8 cellular contexts compared by ENCODE assay signal in the genomic region with DNA sequence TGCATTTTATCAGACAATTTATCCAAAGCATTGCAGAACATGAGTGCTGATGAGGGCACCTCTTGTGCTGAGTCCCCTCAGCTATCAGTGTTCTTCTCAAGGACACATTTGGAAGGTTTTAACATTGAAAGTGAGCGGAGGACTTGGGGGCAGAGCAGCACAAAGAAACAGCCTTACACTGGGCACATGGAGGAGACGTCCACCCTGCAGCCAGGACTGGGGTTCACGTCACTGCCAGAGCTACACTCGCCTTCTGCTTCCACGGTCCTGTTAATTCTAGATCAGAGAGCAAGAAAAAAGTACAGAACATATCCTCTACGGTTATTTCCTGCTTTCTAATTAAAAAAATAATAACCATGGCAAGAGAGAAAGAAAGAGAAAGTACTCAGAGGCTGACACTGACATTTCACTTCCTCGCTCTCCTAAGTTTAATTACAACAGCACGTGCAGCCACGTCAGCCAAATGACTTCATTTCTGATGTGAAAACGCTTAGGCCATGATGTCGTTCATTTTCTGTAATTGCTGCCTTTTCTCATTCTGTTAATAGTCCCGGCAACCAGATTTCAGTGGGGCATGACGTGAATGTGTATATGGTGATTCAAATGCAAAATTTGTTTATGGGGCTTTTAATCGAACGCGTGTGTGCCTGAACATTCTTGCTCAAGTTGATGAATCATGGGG. TPM values are rescaled to one million over a fixed set of nuclear protein-coding genes. Genes with fewer than 3 reads are reported as not detected.
DNase-seq lines count a peak whose midpoint lies in the region; ATAC-seq, FAIRE-seq and TF ChIP-seq lines count a peak whose summit lies in the region.

No MANE protein-coding gene starts in this region.

- no peak overlapping the region for H3K4me3 Mint-ChIP-seq in type B pancreatic cell

- H3K27me3 ChIP-seq in liver (ENCODE audit: control insufficient read depth in 4 of 4, insufficient read depth in 4 of 4, low read length in 3 of 4) (no peaks in the 10 kb centered on the region), HepG2 (ENCODE audit: control insufficient read depth in 1 of 2, insufficient read depth in 2 of 2, low read length in 2 of 2) (peaks cover 8 to 37% of the 10 kb centered on the region in 2 experiments; a peak in 3 of 5 replicates), duodenal mucosa (ENCODE audit: control insufficient read depth in 1 of 2, insufficient read depth in 2 of 2, low read length in 2 of 2) (no peaks in the 10 kb centered on the region)

- POLR2A ChIA-PET in HepG2 (lab: Yijun Ruan, JAX): interaction anchor here (1.0 kb wide), 1 partner anchor 482 kb away, joined by 3 read pairs; no protein-coding TSS in a partner anchor
- POLR2A ChIA-PET in RWPE1 (lab: Yijun Ruan, JAX; ENCODE audit: low non-redundant PET): no interaction called here

- H2AFZ ChIP-seq in HepG2 (ENCODE audit: low read length): no peak overlapping the region

- TF ChIP-seq CTCF in liver (IDR thresholded peaks at IDR 0.05; ENCODE audit: low read depth, low read length, missing input control) (no peak), HepG2 (CRISPR knock-in tag; IDR thresholded peaks at IDR 0.05) (no peak), RWPE1 (conservative IDR thresholded peaks at IDR 0.05; ENCODE audit: low read depth) (no peak), type B pancreatic cell (conservative IDR thresholded peaks at IDR 0.05) (no peak)

- H3K9me3 ChIP-seq in liver (ENCODE audit: control insufficient read depth in 4 of 4, low read length in 3 of 4): no peaks in the 10 kb centered on the region
- H3K9me3 ChIP-seq in HepG2 (ENCODE audit: low read length): no peaks in the 10 kb centered on the region
- H3K9me3 ChIP-seq in duodenal mucosa (ENCODE audit: control insufficient read depth in 1 of 2, low read length in 2 of 2): no peaks in the 10 kb centered on the region

- H3K4me2 ChIP-seq in HepG2 (ENCODE audit: low read depth, low read length): no peak overlapping the region

- H3K27ac Mint-ChIP-seq in type B pancreatic cell: no peak overlapping the region

- 57% methylated on average over 16 of the region's 16 CpGs for WGBS in liver
- WGBS in HepG2 (ENCODE audit: low lambda C conversion rate): 34% methylated on average over 16 of the region's 16 CpGs

- intact Hi-C loops in HepG2 (cut with micrococcal nuclease; ENCODE audit: unreplicated experiment): no loop called here

- CTCF ChIA-PET in HepG2 (lab: Yijun Ruan, JAX; ENCODE audit: low intra/inter-chr PET ratio, low total read pairs): no interaction called here
- CTCF ChIA-PET in RWPE1 (lab: Yijun Ruan, JAX): interaction anchor here (0.6 kb wide), 1 partner anchor 583 kb away, joined by 3 read pairs; no protein-coding TSS in a partner anchor

- no peaks in the 10 kb centered on the region for H3K9me3 Mint-ChIP-seq in type B pancreatic cell

- no peak overlapping the region for H3K9ac ChIP-seq in liver (ENCODE audit: low read depth in 1 of 2, low read length in 2 of 2)
- no peak overlapping the region for H3K9ac ChIP-seq in HepG2 (ENCODE audit: insufficient read depth, low read depth, low read length)
- H3K9ac ChIP-seq in duodenal mucosa (ENCODE audit: low read depth in 1 of 2, low read length in 2 of 2): peak overlapping the region; percentile 25 to 28

- no peak overlapping the region for H3K4me3 ChIP-seq in liver (ENCODE audit: low read depth in 1 of 3, low read length in 3 of 3)
- no peak overlapping the region for H3K4me3 ChIP-seq in HepG2 (replicated peaks in 1 of 3; ENCODE audit: insufficient read depth in 1 of 3, low read depth in 2 of 3, low read length in 3 of 3)
- H3K4me3 ChIP-seq in duodenal mucosa (ENCODE audit: low read depth in 1 of 2, low read length in 2 of 2): peak overlapping the region; percentile 20 to 53
- H3K4me3 ChIP-seq in skeletal muscle cell (ENCODE audit: low read depth, low read length): peak overlapping the region; percentile 1

- DNase-seq in HepG2 (ENCODE audit: low spot score) (no peak), RWPE1 (ENCODE audit: low spot score) (peak; percentile 37), skeletal muscle cell (ENCODE audit: low read depth) (peak; percentile 41), kidney glomerular epithelial cell (lab: John Stamatoyannopoulos, UW) (no peak), type B pancreatic cell (ENCODE audit: extremely low spot score, unreplicated experiment) (no peak)

- H3K4me1 Mint-ChIP-seq in type B pancreatic cell (ENCODE audit: unreplicated experiment): no peaks in the 10 kb centered on the region

- no peaks in the 10 kb centered on the region for H3K79me2 ChIP-seq in HepG2 (ENCODE audit: insufficient read depth, low read length)

- H4K20me1 ChIP-seq in HepG2 (ENCODE audit: insufficient read depth, low read length): no peaks in the 10 kb centered on the region

- no peaks in the 10 kb centered on the region for H3K36me3 ChIP-seq in liver (ENCODE audit: control insufficient read depth in 4 of 4, insufficient read depth in 3 of 4, low read depth in 1 of 4, low read length in 3 of 4)
- H3K36me3 ChIP-seq in HepG2 (replicated peaks in 1 of 2; ENCODE audit: control insufficient read depth in 1 of 2, insufficient read depth in 2 of 2, low read length in 2 of 2): no peaks in the 10 kb centered on the region
- H3K36me3 ChIP-seq in duodenal mucosa (ENCODE audit: control insufficient read depth in 1 of 2, insufficient read depth in 2 of 2, low read length in 2 of 2): no peaks in the 10 kb centered on the region

- H3K36me3 Mint-ChIP-seq in type B pancreatic cell: no peaks in the 10 kb centered on the region

- in situ Hi-C loops in HepG2 (cut with HindIII; ENCODE audit: extremely low pct_ligation_motif_present, low pct_unique_long_range_greater_than_20kb): no loop called here

- no peak for ATAC-seq in HepG2
- no peak for ATAC-seq in GM18519 (IDR thresholded peaks at IDR 0.05; ENCODE audit: low FRiP score, unreplicated experiment)

- BruUV-seq in HepG2 (replicated peaks; lab: Mats Ljungman, UMichigan): no TSS peak

- TF ChIP-seq POLR2A in HepG2 (IDR thresholded peaks at IDR 0.05; ENCODE audit: insufficient read depth in 1 of 2, low read depth in 2 of 2, low read length in 2 of 2): no peak

- no peak for TF ChIP-seq RAD21 in liver (IDR thresholded peaks at IDR 0.05)
- no peak for TF ChIP-seq RAD21 in HepG2 (CRISPR knock-in tag; IDR thresholded peaks at IDR 0.05)

- TF ChIP-seq EP300 in HepG2 (IDR thresholded peaks at IDR 0.05; ENCODE audit: low read depth in 2 of 2, low read length in 2 of 2) (no peak), HepG2 (CRISPR knock-in tag; IDR thresholded peaks at IDR 0.05; ENCODE audit: borderline replicate concordance) (no peak)

- H3K27me3 Mint-ChIP-seq in type B pancreatic cell: peaks cover 27% of the 10 kb centered on the region

- no peaks in the 10 kb centered on the region for H3K4me1 ChIP-seq in liver (ENCODE audit: control insufficient read depth in 4 of 4, insufficient read depth in 4 of 4, low read length in 3 of 4)
- H3K4me1 ChIP-seq in HepG2 (ENCODE audit: insufficient read depth, low read length): no peaks in the 10 kb centered on the region
- H3K4me1 ChIP-seq in duodenal mucosa (ENCODE audit: control insufficient read depth in 1 of 2, insufficient read depth in 2 of 2, low read length in 2 of 2): peaks cover 0 to 3% of the 10 kb centered on the region in 2 donors

- FAIRE-seq in HepG2 (lab: Jason Lieb, UNC): no peak

- peak overlapping the region; percentile 7 to 13 for H3K27ac ChIP-seq in liver (ENCODE audit: low read depth in 1 of 2, low read length in 2 of 2)
- no peak overlapping the region for H3K27ac ChIP-seq in HepG2 (ENCODE audit: extremely low read length, insufficient read depth, low read length)
- H3K27ac ChIP-seq in RWPE1: no peak overlapping the region
- no peak overlapping the region for H3K27ac ChIP-seq in duodenal mucosa (ENCODE audit: low read depth, low read length)

RNA-seq across cellular contexts. Expression of a gene that starts 5.1 kb away (rescaled TPM):
- total RNA-seq in liver (under 1 TPM in 1 of 2 donors, not detected in 1; 0.23 TPM), HepG2 (2016; rRNA removed; fragmentation: Illumina TruSeq; extraction: Trizol) (not detected in 2 replicates), type B pancreatic cell (ENCODE audit: low replicate concordance) (0.48 TPM in 1 of 2 replicates, not detected in the other)
- polyA plus RNA-seq in liver (not detected), HepG2 (2011; rRNA removed) (not detected in 2 replicates)
- total RNA-seq in HepG2 (2016; cell fraction: cytosol; rRNA removed; fragmentation: Illumina TruSeq; extraction: Trizol; ENCODE audit: low read depth): not detected in 2 replicates
- total RNA-seq in HepG2 (2016; cell fraction: insoluble cytoplasmic fraction; rRNA removed; fragmentation: Illumina TruSeq; extraction: Trizol): not detected in 2 replicates
- total RNA-seq in HepG2 (2016; cell fraction: membrane; rRNA removed; fragmentation: Illumina TruSeq; extraction: Trizol): not detected in 2 replicates
- not detected in 2 replicates for total RNA-seq in HepG2 (2016; cell fraction: nucleus; rRNA removed; fragmentation: Illumina TruSeq; extraction: Trizol)
- not detected in 2 replicates for polyA plus RNA-seq in HepG2 (2011; cell fraction: cytosol; rRNA removed)
- polyA plus RNA-seq in HepG2 (2011; cell fraction: nucleus; rRNA removed): not detected in 2 replicates
- not detected in 2 replicates for polyA plus RNA-seq in HepG2 (2012)
- polyA plus RNA-seq in HepG2 (2016; cell fraction: cytosol; fragmentation: Illumina TruSeq; extraction: Trizol; ENCODE audit: low read depth): not detected in 2 replicates
- polyA plus RNA-seq in HepG2 (2016; cell fraction: insoluble cytoplasmic fraction; fragmentation: Illumina TruSeq; extraction: Trizol; ENCODE audit: low read depth): not detected in 2 replicates
- polyA plus RNA-seq in HepG2 (2016; cell fraction: membrane; fragmentation: Illumina TruSeq; extraction: Trizol; ENCODE audit: low read depth): not detected in 2 replicates
- polyA plus RNA-seq in HepG2 (2016; cell fraction: nucleus; fragmentation: Illumina TruSeq; extraction: Trizol; ENCODE audit: insufficient read depth, low read depth): not detected in 2 replicates
- polyA minus RNA-seq in HepG2 (2011; rRNA and poly(A)+ RNA removed; ENCODE audit: low replicate concordance): not detected in 2 replicates
- polyA minus RNA-seq in HepG2 (2011; cell fraction: cytosol; rRNA and poly(A)+ RNA removed): not detected in 2 replicates
- polyA minus RNA-seq in HepG2 (2011; cell fraction: nucleus; rRNA and poly(A)+ RNA removed): not detected in 2 replicates

RNA-seq across cellular contexts. Expression of a gene that starts 40.6 kb away (rescaled TPM):
- total RNA-seq in liver (10 to 100 TPM; 33.1 to 47.7 TPM), HepG2 (2016; rRNA removed; fragmentation: Illumina TruSeq; extraction: Trizol) (49.5 and 90.2 TPM in 2 replicates), type B pancreatic cell (ENCODE audit: low replicate concordance) (32.7 and 34.0 TPM in 2 replicates)
- polyA plus RNA-seq in liver (10 to 100 TPM; 25.9 to 36.0 TPM), HepG2 (2011; rRNA removed) (176 and 203 TPM in 2 replicates)
- 13.4 and 13.5 TPM in 2 replicates for total RNA-seq in HepG2 (2016; cell fraction: cytosol; rRNA removed; fragmentation: Illumina TruSeq; extraction: Trizol; ENCODE audit: low read depth)
- total RNA-seq in HepG2 (2016; cell fraction: insoluble cytoplasmic fraction; rRNA removed; fragmentation: Illumina TruSeq; extraction: Trizol): 46.2 and 90.7 TPM in 2 replicates
- 34.2 and 39.7 TPM in 2 replicates for total RNA-seq in HepG2 (2016; cell fraction: membrane; rRNA removed; fragmentation: Illumina TruSeq; extraction: Trizol)
- total RNA-seq in HepG2 (2016; cell fraction: nucleus; rRNA removed; fragmentation: Illumina TruSeq; extraction: Trizol): 74.6 and 91.1 TPM in 2 replicates
- polyA plus RNA-seq in HepG2 (2011; cell fraction: cytosol; rRNA removed): 188 and 194 TPM in 2 replicates
- polyA plus RNA-seq in HepG2 (2011; cell fraction: nucleus; rRNA removed): 48.0 and 50.3 TPM in 2 replicates
- 103 and 105 TPM in 2 replicates for polyA plus RNA-seq in HepG2 (2012)
- 10.8 and 11.8 TPM in 2 replicates for polyA plus RNA-seq in HepG2 (2016; cell fraction: cytosol; fragmentation: Illumina TruSeq; extraction: Trizol; ENCODE audit: low read depth)
- polyA plus RNA-seq in HepG2 (2016; cell fraction: insoluble cytoplasmic fraction; fragmentation: Illumina TruSeq; extraction: Trizol; ENCODE audit: low read depth): 56.4 and 59.5 TPM in 2 replicates
- polyA plus RNA-seq in HepG2 (2016; cell fraction: membrane; fragmentation: Illumina TruSeq; extraction: Trizol; ENCODE audit: low read depth): 24.0 and 24.5 TPM in 2 replicates
- 131 and 138 TPM in 2 replicates for polyA plus RNA-seq in HepG2 (2016; cell fraction: nucleus; fragmentation: Illumina TruSeq; extraction: Trizol; ENCODE audit: insufficient read depth, low read depth)
- 95.4 and 192 TPM in 2 replicates for polyA minus RNA-seq in HepG2 (2011; rRNA and poly(A)+ RNA removed; ENCODE audit: low replicate concordance)
- 126 and 147 TPM in 2 replicates for polyA minus RNA-seq in HepG2 (2011; cell fraction: cytosol; rRNA and poly(A)+ RNA removed)
- polyA minus RNA-seq in HepG2 (2011; cell fraction: nucleus; rRNA and poly(A)+ RNA removed): 25.6 and 36.6 TPM in 2 replicates

Comparison
In these comparisons a context has a peak if more than half of its experiments do, and no peak if none do; other contexts are left out.
1. H3K27ac ChIP-seq: peak in liver (2 of 2); none in HepG2 (single experiment), RWPE1 (single experiment) and duodenal mucosa (single experiment).
2. H3K4me3 ChIP-seq: peak in duodenal mucosa (2 of 2) and skeletal muscle cell (single experiment); none in liver (0 of 3) and HepG2 (0 of 3).
3. H3K9ac ChIP-seq: peak in duodenal mucosa (2 of 2); none in liver (0 of 2) and HepG2 (single experiment).
4. DNase-seq: peak in RWPE1 (single experiment) and skeletal muscle cell (single experiment); none in HepG2 (single experiment), kidney glomerular epithelial cell (single experiment) and type B pancreatic cell (single experiment).